In genomic region chr20:34069341-34070078, GRCh38 we compare ENCODE assay signal across 1 cellular context.
TF ChIP-seq lines count a peak whose summit lies in the region.

No MANE protein-coding gene starts in this region.

TF ChIP-seq in H1, 55 proteins besides CTCF, POLR2A, EP300 and RAD21:
- TF ChIP-seq TBP (IDR thresholded peaks at IDR 0.05; ENCODE audit: low read depth, low read length) (no peak), SIRT6 (IDR thresholded peaks at IDR 0.05; ENCODE audit: low read length) (no peak), CEBPB (IDR thresholded peaks at IDR 0.05; ENCODE audit: low read depth, low read length) (no peak), SIN3A (conservative IDR thresholded peaks at IDR 0.05 in 1 of 2, IDR thresholded peaks at IDR 0.05 in 1 of 2; ENCODE audit: low read depth in 1 of 2, low read length in 2 of 2) (peak; percentile 42 to 57; a peak in 2 of 4 replicates), SUZ12 (IDR thresholded peaks at IDR 0.05; ENCODE audit: low read length) (no peak)
